In the genomic region with DNA sequence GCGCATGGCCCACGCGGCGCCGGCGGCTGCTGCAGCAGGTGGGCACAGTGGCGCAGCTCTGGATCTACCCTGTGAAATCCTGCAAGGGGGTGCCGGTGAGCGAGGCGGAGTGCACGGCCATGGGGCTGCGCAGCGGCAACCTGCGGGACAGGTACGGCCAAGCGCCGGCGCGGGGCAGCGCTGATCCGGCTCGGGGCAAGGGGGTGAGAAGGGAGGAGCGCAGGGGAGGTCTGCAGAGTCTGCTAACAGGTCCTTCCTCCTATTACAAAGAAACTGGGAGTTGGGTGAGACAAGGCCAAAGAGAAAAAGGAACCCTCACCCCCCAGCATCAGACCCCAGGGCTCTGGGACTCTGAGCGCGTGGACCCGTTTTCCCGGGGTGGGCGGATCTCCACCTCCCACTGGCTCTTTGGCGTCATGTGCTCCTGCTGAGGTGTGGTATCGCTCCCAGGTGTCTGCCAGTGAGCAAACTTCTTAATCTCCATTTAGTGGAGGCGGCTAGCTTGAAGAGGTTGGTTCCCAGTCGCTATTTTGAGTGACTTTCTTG, we compare ENCODE assay signal across 9 cellular contexts. TPM values are rescaled to one million over a fixed set of nuclear protein-coding genes. Genes with fewer than 3 reads are reported as not detected.
DNase-seq lines count a peak whose midpoint lies in the region; ATAC-seq, FAIRE-seq and TF ChIP-seq lines count a peak whose summit lies in the region.
"Had no signal": no experiment of that assay in that cellular context is flagged by ENCODE, and none has a peak within 500 bp of the region (broad histone marks: within the 10 kb centered on the region; RNA-seq: fewer than 3 reads in every experiment).

No MANE protein-coding gene starts in this region.

- DNase-seq in DMS153 (lab: John Stamatoyannopoulos, UW): peak; percentile 67
- peak; percentile 80 for DNase-seq in NCI-H1436 (lab: John Stamatoyannopoulos, UW)
- DNase-seq in T47D (ENCODE audit: low read depth in 1 of 2, low spot score in 1 of 2): peak; percentile 83 to 86
- peak; percentile 57 for DNase-seq in HepG2 (ENCODE audit: low spot score)
- no peak for DNase-seq in testis
- no peak for DNase-seq in superior temporal gyrus (ENCODE audit: extremely low spot score)

- no peak for TF ChIP-seq CTCF in HepG2 (CRISPR knock-in tag; IDR thresholded peaks at IDR 0.05)
- TF ChIP-seq CTCF in testis (IDR thresholded peaks at IDR 0.05): no peak

- ATAC-seq in GM21786 (IDR thresholded peaks at IDR 0.05; ENCODE audit: unreplicated experiment): peak; percentile 32
- ATAC-seq in HepG2: peak; percentile 65
- no peak for ATAC-seq in HG03196 (IDR thresholded peaks at IDR 0.05; ENCODE audit: unreplicated experiment)

- peak overlapping the region; percentile 88 for H3K4me2 ChIP-seq in HepG2 (ENCODE audit: low read depth, low read length)

- WGBS in HepG2 (ENCODE audit: low lambda C conversion rate): 0% methylated on average over 5 of the region's 32 CpGs
- 15% methylated on average over 26 of the region's 32 CpGs; no CpG with 5 or more reads in 1 of the 2 donors for WGBS in testis, 2 donors

- H3K27me3 ChIP-seq in HepG2 (ENCODE audit: control insufficient read depth in 1 of 2, insufficient read depth in 2 of 2, low read length in 2 of 2) (no peaks in the 10 kb centered on the region), testis (no peaks in the 10 kb centered on the region)

- no peaks in the 10 kb centered on the region for H3K9me3 ChIP-seq in HepG2 (ENCODE audit: low read length)
- no peaks in the 10 kb centered on the region for H3K9me3 ChIP-seq in testis

- intact Hi-C loops in HepG2 (cut with micrococcal nuclease; ENCODE audit: unreplicated experiment): loop anchor here (2.0 to 5.0 kb wide), 2 partner anchors 16 to 1830 kb away; a partner anchor contains a TSS
- intact Hi-C loops in testis (cut with DNase I; ENCODE audit: low total_unique reads): no loop called here

- FAIRE-seq in HepG2 (lab: Jason Lieb, UNC): no peak
- FAIRE-seq: frontal cortex had no signal

- H3K36me3 ChIP-seq in HepG2 (replicated peaks in 1 of 2; ENCODE audit: control insufficient read depth in 1 of 2, insufficient read depth in 2 of 2, low read length in 2 of 2): 0 out of 5 replicates have a peak, but pooled peaks cover 2 to 8% of the 10 kb centered on the region in 2 experiments
- H3K36me3 ChIP-seq in testis (ENCODE audit: low read depth, missing control alignments): no peaks in the 10 kb centered on the region

- peaks cover 23% of the 10 kb centered on the region for H3K79me2 ChIP-seq in HepG2 (ENCODE audit: insufficient read depth, low read length)

- BruUV-seq in HepG2 (replicated peaks; lab: Mats Ljungman, UMichigan): no TSS peak

- no peak overlapping the region for H2AFZ ChIP-seq in HepG2 (ENCODE audit: low read length)

- CTCF ChIA-PET in HepG2 (lab: Yijun Ruan, JAX; ENCODE audit: low intra/inter-chr PET ratio, low total read pairs): interaction anchor here (0.6 kb wide), 1 partner anchor 113 kb away, joined by 3 read pairs; no protein-coding TSS in a partner anchor

- H3K4me3 ChIP-seq in HepG2 (replicated peaks in 1 of 3; ENCODE audit: insufficient read depth in 1 of 3, low read depth in 2 of 3, low read length in 3 of 3): peak overlapping the region; percentile 60 to 79 (median 64)
- H3K4me3 ChIP-seq in testis: peak overlapping the region; percentile 57

- TF ChIP-seq EP300 in HepG2 (IDR thresholded peaks at IDR 0.05; ENCODE audit: low read depth in 2 of 2, low read length in 2 of 2) (no peak), HepG2 (CRISPR knock-in tag; IDR thresholded peaks at IDR 0.05; ENCODE audit: borderline replicate concordance) (no peak)

- no peaks in the 10 kb centered on the region; the same call in 1 of the 2 replicates for H4K20me1 ChIP-seq in HepG2 (ENCODE audit: insufficient read depth, low read length)

- in situ Hi-C loops in T47D (cut with HindIII; ENCODE audit: low pct_unique_long_range_greater_than_20kb, low sequenced_read_pairs): no loop called here
- in situ Hi-C loops in HepG2 (cut with HindIII; ENCODE audit: extremely low pct_ligation_motif_present, low pct_unique_long_range_greater_than_20kb): loop anchor here (10.0 to 25.0 kb wide), 2 partner anchors 250 to 512 kb away; a partner anchor contains a TSS

- TF ChIP-seq RAD21 in HepG2 (CRISPR knock-in tag; IDR thresholded peaks at IDR 0.05): no peak

- H3K27ac ChIP-seq in HepG2 (ENCODE audit: extremely low read length, insufficient read depth, low read length) (peak overlapping the region; percentile 96), testis (no peak overlapping the region)

- H3K9ac ChIP-seq in HepG2 (ENCODE audit: insufficient read depth, low read depth, low read length): peak overlapping the region; percentile 76

- H3K4me1 ChIP-seq in HepG2 (ENCODE audit: insufficient read depth, low read length): peaks cover 40% of the 10 kb centered on the region
- peaks cover 8% of the 10 kb centered on the region for H3K4me1 ChIP-seq in testis

- POLR2A ChIA-PET in HepG2 (lab: Yijun Ruan, JAX): interaction anchor here (0.6 to 3.7 kb wide), 9 partner anchors 16 to 101 kb away, joined by 3 to 19 read pairs (median 8); a partner anchor contains a TSS

- TF ChIP-seq POLR2A in HepG2 (IDR thresholded peaks at IDR 0.05; ENCODE audit: insufficient read depth in 1 of 2, low read depth in 2 of 2, low read length in 2 of 2) (peak; percentile 42 to 57; a peak in 3 of 4 replicates), testis (IDR thresholded peaks at IDR 0.05) (no peak)

TF ChIP-seq in HepG2, 621 proteins besides CTCF, POLR2A, EP300 and RAD21 (continues in another document):
- TF ChIP-seq ZEB1 (IDR thresholded peaks at IDR 0.05; ENCODE audit: insufficient replicate concordance, low read depth) (peak; percentile 86), ASH2L (IDR thresholded peaks at IDR 0.05; ENCODE audit: insufficient read length, low read depth, low read length) (peak; percentile 49)

RNA-seq across cellular contexts. Expression of a gene that starts 0.4 kb away (rescaled TPM):
- total RNA-seq in HepG2 (2016; rRNA removed; fragmentation: Illumina TruSeq; extraction: Trizol) (64.2 and 106 TPM in 2 replicates), testis (1 to 10 TPM in 1 of 2 donors, under 1 TPM in 1; 0.93 to 1.1 TPM)
- 38.0 and 39.6 TPM in 2 replicates for total RNA-seq in HepG2 (2016; cell fraction: cytosol; rRNA removed; fragmentation: Illumina TruSeq; extraction: Trizol; ENCODE audit: low read depth)
- 66.5 and 107 TPM in 2 replicates for total RNA-seq in HepG2 (2016; cell fraction: insoluble cytoplasmic fraction; rRNA removed; fragmentation: Illumina TruSeq; extraction: Trizol)
- 79.2 and 83.1 TPM in 2 replicates for total RNA-seq in HepG2 (2016; cell fraction: membrane; rRNA removed; fragmentation: Illumina TruSeq; extraction: Trizol)
- 83.0 and 88.1 TPM in 2 replicates for total RNA-seq in HepG2 (2016; cell fraction: nucleus; rRNA removed; fragmentation: Illumina TruSeq; extraction: Trizol)
- polyA plus RNA-seq in HepG2 (2011; rRNA removed) (14.5 and 19.4 TPM in 2 replicates), testis (ENCODE audit: insufficient read depth, low read depth, low replicate concordance) (2.3 TPM)
- polyA plus RNA-seq in HepG2 (2011; cell fraction: cytosol; rRNA removed): 12.9 and 14.1 TPM in 2 replicates
- 13.7 and 15.3 TPM in 2 replicates for polyA plus RNA-seq in HepG2 (2011; cell fraction: nucleus; rRNA removed)
- polyA plus RNA-seq in HepG2 (2012): 25.7 and 31.2 TPM in 2 replicates
- 34.9 and 40.2 TPM in 2 replicates for polyA plus RNA-seq in HepG2 (2016; cell fraction: cytosol; fragmentation: Illumina TruSeq; extraction: Trizol; ENCODE audit: low read depth)
- polyA plus RNA-seq in HepG2 (2016; cell fraction: insoluble cytoplasmic fraction; fragmentation: Illumina TruSeq; extraction: Trizol; ENCODE audit: low read depth): 65.6 and 68.7 TPM in 2 replicates
- 63.9 and 64.4 TPM in 2 replicates for polyA plus RNA-seq in HepG2 (2016; cell fraction: membrane; fragmentation: Illumina TruSeq; extraction: Trizol; ENCODE audit: low read depth)
- polyA plus RNA-seq in HepG2 (2016; cell fraction: nucleus; fragmentation: Illumina TruSeq; extraction: Trizol; ENCODE audit: insufficient read depth, low read depth): 147 and 150 TPM in 2 replicates
- 11.9 and 104 TPM in 2 replicates for polyA minus RNA-seq in HepG2 (2011; rRNA and poly(A)+ RNA removed; ENCODE audit: low replicate concordance)
- polyA minus RNA-seq in HepG2 (2011; cell fraction: cytosol; rRNA and poly(A)+ RNA removed): 11.5 and 17.2 TPM in 2 replicates
- polyA minus RNA-seq in HepG2 (2011; cell fraction: nucleus; rRNA and poly(A)+ RNA removed): 12.9 and 14.5 TPM in 2 replicates

RNA-seq across cellular contexts. Expression of a gene that starts 39.0 kb away (rescaled TPM):
- total RNA-seq in HepG2 (2016; rRNA removed; fragmentation: Illumina TruSeq; extraction: Trizol): 4.7 and 10.1 TPM in 2 replicates
- 3.8 and 5.3 TPM in 2 replicates for total RNA-seq in HepG2 (2016; cell fraction: cytosol; rRNA removed; fragmentation: Illumina TruSeq; extraction: Trizol; ENCODE audit: low read depth)
- 5.8 and 12.4 TPM in 2 replicates for total RNA-seq in HepG2 (2016; cell fraction: insoluble cytoplasmic fraction; rRNA removed; fragmentation: Illumina TruSeq; extraction: Trizol)
- total RNA-seq in HepG2 (2016; cell fraction: membrane; rRNA removed; fragmentation: Illumina TruSeq; extraction: Trizol): 3.3 and 3.6 TPM in 2 replicates
- 12.5 and 15.1 TPM in 2 replicates for total RNA-seq in HepG2 (2016; cell fraction: nucleus; rRNA removed; fragmentation: Illumina TruSeq; extraction: Trizol)
- 8.5 and 13.6 TPM in 2 replicates for polyA plus RNA-seq in HepG2 (2011; rRNA removed)
- polyA plus RNA-seq in HepG2 (2011; cell fraction: cytosol; rRNA removed): 4.1 and 4.6 TPM in 2 replicates
- polyA plus RNA-seq in HepG2 (2011; cell fraction: nucleus; rRNA removed): 31.2 and 40.2 TPM in 2 replicates
- 7.1 and 10.6 TPM in 2 replicates for polyA plus RNA-seq in HepG2 (2012)
- 0.75 and 1.5 TPM in 2 replicates for polyA plus RNA-seq in HepG2 (2016; cell fraction: cytosol; fragmentation: Illumina TruSeq; extraction: Trizol; ENCODE audit: low read depth)
- 5.2 and 6.9 TPM in 2 replicates for polyA plus RNA-seq in HepG2 (2016; cell fraction: insoluble cytoplasmic fraction; fragmentation: Illumina TruSeq; extraction: Trizol; ENCODE audit: low read depth)
- polyA plus RNA-seq in HepG2 (2016; cell fraction: membrane; fragmentation: Illumina TruSeq; extraction: Trizol; ENCODE audit: low read depth): 1.3 and 2.5 TPM in 2 replicates
- polyA plus RNA-seq in HepG2 (2016; cell fraction: nucleus; fragmentation: Illumina TruSeq; extraction: Trizol; ENCODE audit: insufficient read depth, low read depth): 31.0 and 32.3 TPM in 2 replicates
- 11.1 and 13.8 TPM in 2 replicates for polyA minus RNA-seq in HepG2 (2011; rRNA and poly(A)+ RNA removed; ENCODE audit: low replicate concordance)
- 4.9 and 5.2 TPM in 2 replicates for polyA minus RNA-seq in HepG2 (2011; cell fraction: cytosol; rRNA and poly(A)+ RNA removed)
- polyA minus RNA-seq in HepG2 (2011; cell fraction: nucleus; rRNA and poly(A)+ RNA removed): 15.8 and 19.9 TPM in 2 replicates
- 10 to 100 TPM; 56.7 to 58.7 TPM for total RNA-seq in testis
- 28.5 TPM for polyA plus RNA-seq in testis (ENCODE audit: insufficient read depth, low read depth, low replicate concordance)

Comparison
In these comparisons a context has a peak if more than half of its experiments do, and no peak if none do; other contexts are left out.
1. DNase-seq: peak in DMS153 (single experiment), NCI-H1436 (single experiment), T47D (2 of 2) and HepG2 (single experiment); none in testis (single experiment) and superior temporal gyrus (single experiment).
2. RNA of a gene that starts 0.4 kb away (total RNA-seq): 38.0 to 107 TPM in HepG2; 0.93 to 1.1 TPM in testis; every median in the first group is over 10 times any median in the second.